11 cellular contexts compared by ENCODE assay signal in the genomic region with DNA sequence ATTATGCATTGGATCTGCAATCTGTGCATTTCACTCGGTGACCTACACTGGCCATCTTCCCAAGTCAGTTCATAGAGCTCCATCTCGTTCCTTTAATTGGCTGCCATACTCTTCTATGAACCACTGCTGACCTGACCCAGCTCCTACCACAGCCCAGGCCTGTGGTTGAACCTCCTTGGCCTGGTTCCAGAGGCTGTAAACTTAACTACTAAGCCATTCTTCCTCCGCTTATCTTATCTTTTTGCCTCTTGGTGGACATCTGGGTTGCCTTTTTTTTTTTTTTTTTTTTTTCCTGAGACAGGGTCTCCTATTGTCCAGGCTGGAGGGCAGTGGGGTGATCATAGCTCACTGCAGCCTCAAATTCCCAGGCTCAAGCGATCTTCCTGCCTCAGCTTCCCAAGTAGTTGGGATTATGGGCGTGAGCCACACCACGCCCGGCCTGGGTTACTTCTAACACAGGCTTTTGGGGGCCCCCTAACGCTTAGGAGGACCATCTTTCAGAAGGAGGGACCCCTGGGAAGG. TPM values are rescaled to one million over a fixed set of nuclear protein-coding genes. Genes with fewer than 3 reads are reported as not detected.
DNase-seq lines count a peak whose midpoint lies in the region; ATAC-seq and TF ChIP-seq lines count a peak whose summit lies in the region.
"Had no signal": no experiment of that assay in that cellular context is flagged by ENCODE, and none has a peak within 500 bp of the region (broad histone marks: within the 10 kb centered on the region; RNA-seq: fewer than 3 reads in every experiment).

No MANE protein-coding gene starts in this region.

- H3K4me3 ChIP-seq in cardiac muscle cell (no peak overlapping the region), hepatocyte (no peak overlapping the region), subcutaneous abdominal adipose tissue (ENCODE audit: low read depth in 1 of 5, low read length in 5 of 5) (peak overlapping the region in 2 of 5 donors; percentile 67 to 78)

- peaks cover 13% of the 10 kb centered on the region for H3K36me3 Mint-ChIP-seq in activated CD8-positive, alpha-beta T cell treated with anti-CD3 and anti-CD28 coated beads, Interleukin-2, amount 10 ng/mL, durations not matched to agents 7 days and 5 days (ENCODE audit: low read depth)

- 65% methylated on average over 8 of the region's 8 CpGs for WGBS in hepatocyte (ENCODE audit: low lambda C conversion rate, missing lambda C conversion rate)

- H3K4me1 ChIP-seq in cardiac muscle cell (ENCODE audit: low read depth): peaks cover 6% of the 10 kb centered on the region
- H3K4me1 ChIP-seq in hepatocyte (ENCODE audit: insufficient read depth): peaks cover 10% of the 10 kb centered on the region
- H3K4me1 ChIP-seq in subcutaneous abdominal adipose tissue (ENCODE audit: control insufficient read depth in 5 of 5, insufficient read depth in 5 of 5, low read length in 5 of 5): peaks cover 3 to 16% (median 11%) of the 10 kb centered on the region in 5 donors
- H3K4me1 ChIP-seq: uterus had no signal

- H3K27ac ChIP-seq in cardiac muscle cell (no peak overlapping the region), hepatocyte (peak overlapping the region; percentile 31), subcutaneous abdominal adipose tissue (ENCODE audit: low read depth, low read length) (no peak overlapping the region)
- H3K27ac ChIP-seq: left lung, uterus had no signal

- H2AFZ ChIP-seq in hepatocyte: peak overlapping the region; percentile 96

- H3K27me3 ChIP-seq in cardiac muscle cell (no peaks in the 10 kb centered on the region), hepatocyte (no peaks in the 10 kb centered on the region), subcutaneous abdominal adipose tissue (ENCODE audit: control insufficient read depth in 5 of 5, insufficient read depth in 4 of 5, low read length in 5 of 5) (no peaks in the 10 kb centered on the region)
- H3K27me3 ChIP-seq: uterus had no signal

- H3K9ac ChIP-seq in subcutaneous abdominal adipose tissue (ENCODE audit: low read length in 5 of 5): peak overlapping the region in 4 of 5 donors; percentile 34 to 75 (median 65)

- no peaks in the 10 kb centered on the region for H4K20me1 ChIP-seq in hepatocyte (ENCODE audit: insufficient read depth, poor library complexity, severe bottlenecking)

- H3K9me3 ChIP-seq in cardiac muscle cell (ENCODE audit: low read depth) (no peaks in the 10 kb centered on the region), hepatocyte (ENCODE audit: low read depth) (no peaks in the 10 kb centered on the region), subcutaneous abdominal adipose tissue (ENCODE audit: control insufficient read depth in 5 of 5, low read length in 5 of 5) (no peaks in the 10 kb centered on the region)
- H3K9me3 ChIP-seq: left lung, uterus had no signal

- H3K4me2 ChIP-seq in hepatocyte: peak overlapping the region; percentile 93

- no peak overlapping the region for H3K4me3 Mint-ChIP-seq in activated CD8-positive, alpha-beta T cell treated with anti-CD3 and anti-CD28 coated beads, Interleukin-2, amount 10 ng/mL, durations not matched to agents 7 days and 5 days

- no peaks in the 10 kb centered on the region for H3K79me2 ChIP-seq in hepatocyte

- H3K36me3 ChIP-seq in cardiac muscle cell (no peaks in the 10 kb centered on the region), hepatocyte (replicated peaks; ENCODE audit: insufficient read depth, low read depth) (peaks cover 3% of the 10 kb centered on the region), subcutaneous abdominal adipose tissue (ENCODE audit: control insufficient read depth in 5 of 5, insufficient read depth in 5 of 5, low read length in 5 of 5) (peaks cover 0 to 9% (median 8%) of the 10 kb centered on the region in 5 donors)
- H3K36me3 ChIP-seq: uterus had no signal

- DNase-seq in cardiac muscle cell (ENCODE audit: low read depth in 1 of 2, low spot score in 1 of 2) (peak; percentile 12 to 67), Right ventricle myocardium superior (no peak), SK-N-DZ (ENCODE audit: low spot score) (peak; percentile 44), hepatocyte (ENCODE audit: low spot score) (peak; percentile 50), NCI-H1930 (lab: John Stamatoyannopoulos, UW) (no peak)
- no peak for DNase-seq in activated CD8-positive, alpha-beta T cell treated with anti-CD3 and anti-CD28 coated beads, Interleukin-2, amount 10 ng/mL, durations not matched to agents 7 days and 5 days

- ATAC-seq in Right ventricle myocardium superior (ENCODE audit: poor library complexity) (no peak), HG02840 (IDR thresholded peaks at IDR 0.05; ENCODE audit: low FRiP score, unreplicated experiment) (no peak)
- ATAC-seq in activated CD8-positive, alpha-beta T cell treated with anti-CD3 and anti-CD28 coated beads, Interleukin-2, amount 10 ng/mL, durations not matched to agents 7 days and 5 days: no peak

- CTCF ChIA-PET in activated CD8-positive, alpha-beta T cell treated with anti-CD3 and anti-CD28 coated beads, Interleukin-2, amount 10 ng/mL, durations not matched to agents 7 days and 5 days (lab: Charles Lee): interaction anchor here (0.7 to 5.2 kb wide), 33 partner anchors 9 to 470 kb away, joined by 3 to 42 read pairs (median 4); partner anchors contain the start of genes ARL6IP1, COQ7 and VPS35L

- H3K4me1 Mint-ChIP-seq in activated CD8-positive, alpha-beta T cell treated with anti-CD3 and anti-CD28 coated beads, Interleukin-2, amount 10 ng/mL, durations not matched to agents 7 days and 5 days (ENCODE audit: low read depth): peaks cover 7% of the 10 kb centered on the region

- intact Hi-C loops in Right ventricle myocardium superior (cut with DNase I): loop anchor here (2.0 to 10.0 kb wide), 3 partner anchors 79 to 419 kb away; partner anchors contain the start of gene SYT17

- POLR2A ChIA-PET in activated CD8-positive, alpha-beta T cell treated with anti-CD3 and anti-CD28 coated beads, Interleukin-2, amount 10 ng/mL, durations not matched to agents 7 days and 5 days (lab: Charles Lee): interaction anchor here (0.6 kb wide), 1 partner anchor 7 kb away, joined by 4 read pairs; no protein-coding TSS in a partner anchor

- H3K9me2 ChIP-seq in hepatocyte (replicated peaks; ENCODE audit: insufficient read depth): no peaks in the 10 kb centered on the region

- no peaks in the 10 kb centered on the region for H3K9me3 Mint-ChIP-seq in activated CD8-positive, alpha-beta T cell treated with anti-CD3 and anti-CD28 coated beads, Interleukin-2, amount 10 ng/mL, durations not matched to agents 7 days and 5 days (ENCODE audit: insufficient read depth)

- H3K27me3 Mint-ChIP-seq in activated CD8-positive, alpha-beta T cell treated with anti-CD3 and anti-CD28 coated beads, Interleukin-2, amount 10 ng/mL, durations not matched to agents 7 days and 5 days (ENCODE audit: low read depth): peaks cover 9% of the 10 kb centered on the region

- no peak overlapping the region for H3K27ac Mint-ChIP-seq in activated CD8-positive, alpha-beta T cell treated with anti-CD3 and anti-CD28 coated beads, Interleukin-2, amount 10 ng/mL, durations not matched to agents 7 days and 5 days
- H3K27ac Mint-ChIP-seq: activated T-cell treated with anti-CD3 and anti-CD28 coated beads, Interleukin-2, amount 50 U/mL, for 72 hours had no signal

- TF ChIP-seq CTCF in cardiac muscle cell (IDR thresholded peaks at IDR 0.05; ENCODE audit: low read depth, low read length) (no peak), hepatocyte (IDR thresholded peaks at IDR 0.05; ENCODE audit: poor library complexity) (no peak)

RNA-seq across cellular contexts. Expression of gene COQ7, which starts 18.3 kb away (rescaled TPM):
- total RNA-seq in cardiac muscle cell (36.2 and 50.6 TPM in 2 replicates), Right ventricle myocardium superior (39.4 TPM), hepatocyte (18.9 and 19.4 TPM in 2 replicates)
- polyA plus RNA-seq in cardiac muscle cell (28.5 and 38.5 TPM in 2 replicates), hepatocyte (17.5 and 20.9 TPM in 2 replicates)
- polyA plus RNA-seq in SK-N-DZ (2014; cell fraction: cytosol; rRNA removed): 35.5 and 42.3 TPM in 2 replicates
- polyA plus RNA-seq in SK-N-DZ (2014; cell fraction: nucleus; rRNA removed): 16.7 and 21.2 TPM in 2 replicates
- 10 to 100 TPM; 16.3 to 16.8 TPM for total RNA-seq in activated CD8-positive, alpha-beta T cell treated with anti-CD3 and anti-CD28 coated beads, Interleukin-2, amount 10 ng/mL, durations not matched to agents 7 days and 5 days

RNA-seq across cellular contexts. Expression of gene ITPRIPL2, which starts 28.0 kb away (rescaled TPM):
- total RNA-seq in cardiac muscle cell: 4.1 and 9.7 TPM in 2 replicates
- polyA plus RNA-seq in cardiac muscle cell: 2.8 and 7.1 TPM in 2 replicates
- total RNA-seq in Right ventricle myocardium superior: 15.7 TPM
- polyA plus RNA-seq in SK-N-DZ (2014; cell fraction: cytosol; rRNA removed): 0.07 and 0.14 TPM in 2 replicates
- 0.21 and 0.37 TPM in 2 replicates for polyA plus RNA-seq in SK-N-DZ (2014; cell fraction: nucleus; rRNA removed)
- 16.3 and 20.1 TPM in 2 replicates for total RNA-seq in hepatocyte
- polyA plus RNA-seq in hepatocyte: 8.6 and 10.3 TPM in 2 replicates
- 1 to 10 TPM; 2.3 TPM for total RNA-seq in activated CD8-positive, alpha-beta T cell treated with anti-CD3 and anti-CD28 coated beads, Interleukin-2, amount 10 ng/mL, durations not matched to agents 7 days and 5 days

Comparison
In these comparisons a context has a peak if more than half of its experiments do, and no peak if none do; other contexts are left out.
1. DNase-seq: peak in cardiac muscle cell (2 of 2), SK-N-DZ (single experiment) and hepatocyte (single experiment); none in Right ventricle myocardium superior (single experiment), NCI-H1930 (0 of 2) and activated CD8-positive, alpha-beta T cell treated with anti-CD3 and anti-CD28 coated beads, Interleukin-2, amount 10 ng/mL, durations not matched to agents 7 days and 5 days (single experiment).